Comparison of ENCODE assay signal across 18 cellular contexts in genomic region chr6:3822747-3823445, GRCh38. TPM values are rescaled to one million over a fixed set of nuclear protein-coding genes. Genes with fewer than 3 reads are reported as not detected.
DNase-seq lines count a peak whose midpoint lies in the region; ATAC-seq and TF ChIP-seq lines count a peak whose summit lies in the region.
"Had no signal": no experiment of that assay in that cellular context is flagged by ENCODE, and none has a peak within 500 bp of the region (broad histone marks: within the 10 kb centered on the region; RNA-seq: fewer than 3 reads in every experiment).

No MANE protein-coding gene starts in this region.

- no peaks in the 10 kb centered on the region for H3K9me3 Mint-ChIP-seq in osteocyte (ENCODE audit: unreplicated experiment)
- H3K9me3 Mint-ChIP-seq in naive thymus-derived CD8-positive, alpha-beta T cell = no peaks in the 10 kb centered on the region
- H3K9me3 Mint-ChIP-seq: activated T-helper 2 cell treated with anti-CD3 and anti-CD28 coated beads, Interferon-gamma antibody, Interleukin-2, Interleukin-4, amounts not matched to agents 10 μg/mL and 5 μg/mL and 100 μg/mL, durations not matched to agents 14 hours and 24 hours and 36 hours; stimulated activated naive CD8-positive, alpha-beta T cell treated with anti-CD3 and anti-CD28 coated beads, Interleukin-15, amount 100 ng/mL, for 72 hours had no signal

- peaks cover 82% of the 10 kb centered on the region for H3K4me1 Mint-ChIP-seq in osteocyte (ENCODE audit: unreplicated experiment)
- no peaks in the 10 kb centered on the region for H3K4me1 Mint-ChIP-seq in naive thymus-derived CD8-positive, alpha-beta T cell
- H3K4me1 Mint-ChIP-seq: naive B cell; stimulated activated naive CD8-positive, alpha-beta T cell treated with anti-CD3 and anti-CD28 coated beads, Interleukin-15, amount 100 ng/mL, for 72 hours had no signal

- no peak for ATAC-seq in naive thymus-derived CD8-positive, alpha-beta T cell
- ATAC-seq: stimulated activated naive CD8-positive, alpha-beta T cell treated with anti-CD3 and anti-CD28 coated beads, Interleukin-15, amount 100 ng/mL, for 72 hours had no signal

- H3K27me3 Mint-ChIP-seq in osteocyte (ENCODE audit: unreplicated experiment) = no peaks in the 10 kb centered on the region
- no peaks in the 10 kb centered on the region for H3K27me3 Mint-ChIP-seq in naive thymus-derived CD8-positive, alpha-beta T cell

- DNase-seq in COLO829 (ENCODE audit: low spot score) (peak; percentile 93), T1000 (lab: John Stamatoyannopoulos, UW) (peak; percentile 11), fibroblast of gingiva (ENCODE audit: low read depth) (peak; percentile 72), osteocyte (ENCODE audit: extremely low spot score, unreplicated experiment) (no peak), DMS79 treated with DMSO at 0.1 percent for 48 hours (lab: John Stamatoyannopoulos, UW) (no peak), GOT3 (lab: John Stamatoyannopoulos, UW) (no peak), C1 segment of cervical spinal cord (lab: John Stamatoyannopoulos, UW) (no peak)
- DNase-seq in naive thymus-derived CD8-positive, alpha-beta T cell = no peak
- DNase-seq: activated CD4-positive, alpha-beta T cell treated with anti-CD3 and anti-CD28 coated beads, Interleukin-2, amount 50 U/mL, for 1 hour; effector CD8-positive, alpha-beta T cell; H9; head of caudate nucleus; KG1; naive B cell; NCI-H524 treated with DMSO at 0.1 percent for 48 hours; stimulated activated naive CD8-positive, alpha-beta T cell treated with anti-CD3 and anti-CD28 coated beads, Interleukin-15, amount 100 ng/mL, for 72 hours; T-helper 2 cell had no signal

- H3K4me3 Mint-ChIP-seq in osteocyte (ENCODE audit: unreplicated experiment) = no peak overlapping the region
- no peak overlapping the region for H3K4me3 Mint-ChIP-seq in naive thymus-derived CD8-positive, alpha-beta T cell
- H3K4me3 Mint-ChIP-seq: H9; naive B cell; stimulated activated naive CD8-positive, alpha-beta T cell treated with anti-CD3 and anti-CD28 coated beads, Interleukin-15, amount 100 ng/mL, for 72 hours had no signal

- TF ChIP-seq CTCF in osteocyte (IDR thresholded peaks at IDR 0.05) = no peak

- peak overlapping the region; percentile 41 for H3K27ac Mint-ChIP-seq in osteocyte (ENCODE audit: unreplicated experiment)
- H3K27ac Mint-ChIP-seq in naive thymus-derived CD8-positive, alpha-beta T cell = no peak overlapping the region
- H3K27ac Mint-ChIP-seq: activated T-helper 2 cell treated with anti-CD3 and anti-CD28 coated beads, Interferon-gamma antibody, Interleukin-2, Interleukin-4, amounts not matched to agents 10 μg/mL and 5 μg/mL and 100 μg/mL, durations not matched to agents 14 hours and 24 hours and 36 hours; H9; naive B cell; stimulated activated naive CD8-positive, alpha-beta T cell treated with anti-CD3 and anti-CD28 coated beads, Interleukin-15, amount 100 ng/mL, for 72 hours had no signal

- H3K36me3 Mint-ChIP-seq in osteocyte (ENCODE audit: unreplicated experiment) = no peaks in the 10 kb centered on the region
- no peaks in the 10 kb centered on the region for H3K36me3 Mint-ChIP-seq in naive thymus-derived CD8-positive, alpha-beta T cell
- H3K36me3 Mint-ChIP-seq: naive B cell had no signal

- POLR2A ChIA-PET in naive thymus-derived CD8-positive, alpha-beta T cell (lab: Charles Lee) = no interaction called here

RNA-seq across cellular contexts. Expression of gene FAM50B, which starts 26.3 kb away (rescaled TPM):
- total RNA-seq in osteocyte = 0.37 and 0.70 TPM in 2 replicates
- 10 to 100 TPM; 11.5 to 12.3 TPM for total RNA-seq in naive thymus-derived CD8-positive, alpha-beta T cell
- 10 to 100 TPM in 1 of 3 donors, 1 to 10 TPM in 2; 2.7 to 12.7 (median 5.8) TPM for polyA plus RNA-seq in naive thymus-derived CD8-positive, alpha-beta T cell

Comparison
In these comparisons a context has a peak if more than half of its experiments do, and no peak if none do; other contexts are left out.
1. DNase-seq: peak in COLO829 (single experiment), T1000 (single experiment) and fibroblast of gingiva (single experiment); none in osteocyte (single experiment), DMS79 treated with DMSO at 0.1 percent for 48 hours (single experiment), GOT3 (single experiment), C1 segment of cervical spinal cord (0 of 14) and naive thymus-derived CD8-positive, alpha-beta T cell (0 of 10).